ENCODE assay signal across 18 cellular contexts in genomic region chr2:9715238-9715637, GRCh38.
DNase-seq lines count a peak whose midpoint lies in the region; ATAC-seq and TF ChIP-seq lines count a peak whose summit lies in the region.
"Had no signal": no experiment of that assay in that cellular context is flagged by ENCODE, and none has a peak within 500 bp of the region (broad histone marks: within the 10 kb centered on the region; RNA-seq: fewer than 3 reads in every experiment).

No MANE protein-coding gene starts in this region.

- peaks cover 3% of the 10 kb centered on the region for H3K27me3 Mint-ChIP-seq in endothelial cell (ENCODE audit: unreplicated experiment)
- H3K27me3 Mint-ChIP-seq: CD4-positive, CD25-positive, alpha-beta regulatory T cell had no signal

- H3K36me3 Mint-ChIP-seq in endothelial cell (ENCODE audit: low read depth, unreplicated experiment): no peaks in the 10 kb centered on the region
- H3K36me3 Mint-ChIP-seq: CD4-positive, CD25-positive, alpha-beta regulatory T cell had no signal

- H3K36me3 ChIP-seq in lung (ENCODE audit: control insufficient read depth in 2 of 2, insufficient read depth in 2 of 2, low read length in 2 of 2) (no peaks in the 10 kb centered on the region), upper lobe of right lung (no peaks in the 10 kb centered on the region), esophagus muscularis mucosa (no peaks in the 10 kb centered on the region)

- H3K27me3 ChIP-seq in lung (ENCODE audit: control insufficient read depth, insufficient read depth) (no peaks in the 10 kb centered on the region), upper lobe of right lung (no peaks in the 10 kb centered on the region), esophagus muscularis mucosa (no peaks in the 10 kb centered on the region)

- peak overlapping the region; percentile 28 for H3K27ac Mint-ChIP-seq in endothelial cell (ENCODE audit: unreplicated experiment)
- H3K27ac Mint-ChIP-seq: CD4-positive, CD25-positive, alpha-beta regulatory T cell had no signal

- no peaks in the 10 kb centered on the region for H3K9me3 Mint-ChIP-seq in endothelial cell (ENCODE audit: unreplicated experiment)
- H3K9me3 Mint-ChIP-seq: CD4-positive, CD25-positive, alpha-beta regulatory T cell had no signal

- no peak overlapping the region for H3K4me3 Mint-ChIP-seq in endothelial cell (ENCODE audit: unreplicated experiment)
- H3K4me3 Mint-ChIP-seq: CD4-positive, CD25-positive, alpha-beta regulatory T cell had no signal

- no peaks in the 10 kb centered on the region for H3K9me3 ChIP-seq in lung (ENCODE audit: control insufficient read depth in 2 of 2, insufficient read depth in 1 of 2, low read length in 1 of 2)
- H3K9me3 ChIP-seq in upper lobe of right lung: no peaks in the 10 kb centered on the region
- H3K9me3 ChIP-seq in esophagus muscularis mucosa: no peaks in the 10 kb centered on the region

- intact Hi-C loops in upper lobe of right lung (cut with DNase I): no loop called here
- intact Hi-C loops in lower leg skin (cut with DNase I; ENCODE audit: low total_unique reads): no loop called here
- intact Hi-C loops in esophagus muscularis mucosa (cut with DNase I): no loop called here

- peaks cover 0 to 4% of the 10 kb centered on the region in 2 donors for H3K4me1 ChIP-seq in lung (ENCODE audit: control insufficient read depth in 2 of 2, insufficient read depth in 2 of 2, low read length in 2 of 2)
- no peaks in the 10 kb centered on the region for H3K4me1 ChIP-seq in upper lobe of right lung
- H3K4me1 ChIP-seq in esophagus muscularis mucosa: no peaks in the 10 kb centered on the region

- ATAC-seq in lung (ENCODE audit: insufficient read depth, low FRiP score) (peak; percentile 27), upper lobe of right lung (peak; percentile 79)

- H3K4me3 ChIP-seq in lung: no peak overlapping the region
- H3K4me3 ChIP-seq in upper lobe of right lung: no peak overlapping the region
- H3K4me3 ChIP-seq in lower leg skin (ENCODE audit: low read depth, poor library complexity, severe bottlenecking): no peak overlapping the region
- H3K4me3 ChIP-seq in esophagus muscularis mucosa: no peak overlapping the region
- H3K4me3 ChIP-seq: GM23248 had no signal

- DNase-seq in activated CD4-positive, CD25-positive, alpha-beta regulatory T cell treated with anti-CD3 and anti-CD28 coated beads, Interleukin-2, amount 50 U/mL, for 72 hours: peak; percentile 13
- no peak for DNase-seq in activated CD4-positive, CD25-positive, alpha-beta regulatory T cell (lab: John Stamatoyannopoulos, UW)
- DNase-seq in endothelial cell (ENCODE audit: low spot score) (peak; percentile 21), lung (ENCODE audit: low spot score) (no peak), upper lobe of right lung (no peak), lower leg skin (ENCODE audit: low spot score in 2 of 2) (no peak), NCI-H2171 (lab: John Stamatoyannopoulos, UW) (no peak), esophagus muscularis mucosa (ENCODE audit: extremely low spot score) (no peak)
- DNase-seq: CD4-positive, CD25-positive, alpha-beta regulatory T cell; COR-L47; DMS153; GDM1; GM23248; NCI-H1105; NCI-H2081 treated with DMSO at 0.1 percent for 48 hours; NCI-H748 treated with DMSO at 0.1 percent for 48 hours; Right ventricle myocardium superior had no signal

- H3K4me1 Mint-ChIP-seq in endothelial cell (ENCODE audit: unreplicated experiment): peaks cover 15% of the 10 kb centered on the region

- 61 to 72% methylated on average over 6 of the region's 6 CpGs for WGBS in lung, 2 donors
- 81 to 87% methylated on average over 6 of the region's 6 CpGs for WGBS in lower leg skin, 2 donors
- WGBS in esophagus muscularis mucosa: 85% methylated on average over 6 of the region's 6 CpGs

- TF ChIP-seq EP300 in esophagus muscularis mucosa (IDR thresholded peaks at IDR 0.05): no peak

- H3K27ac ChIP-seq in lung (ENCODE audit: low read depth in 1 of 2, low read length in 1 of 2) (peak overlapping the region in 1 of 2 donors; percentile 84), upper lobe of right lung (peak overlapping the region; percentile 42), esophagus muscularis mucosa (replicated peaks in 1 of 4) (no peak overlapping the region)
- H3K27ac ChIP-seq: 22Rv1, GM23248 had no signal

- TF ChIP-seq POLR2A in lower leg skin (IDR thresholded peaks at IDR 0.05) (no peak), esophagus muscularis mucosa (IDR thresholded peaks at IDR 0.05; ENCODE audit: low read depth) (no peak)

- TF ChIP-seq CTCF in endothelial cell (IDR thresholded peaks at IDR 0.05; ENCODE audit: unreplicated experiment): no peak
- no peak for TF ChIP-seq CTCF in lung (IDR thresholded peaks at IDR 0.05; ENCODE audit: control extremely low read depth, extremely low read depth)
- no peak for TF ChIP-seq CTCF in upper lobe of right lung (IDR thresholded peaks at IDR 0.05)
- TF ChIP-seq CTCF in lower leg skin (IDR thresholded peaks at IDR 0.05): no peak
- no peak for TF ChIP-seq CTCF in esophagus muscularis mucosa (IDR thresholded peaks at IDR 0.05)

Comparison
In these comparisons a context has a peak if more than half of its experiments do, and no peak if none do; other contexts are left out.
1. DNase-seq: peak in activated CD4-positive, CD25-positive, alpha-beta regulatory T cell treated with anti-CD3 and anti-CD28 coated beads, Interleukin-2, amount 50 U/mL, for 72 hours (single experiment) and endothelial cell (single experiment); none in activated CD4-positive, CD25-positive, alpha-beta regulatory T cell (0 of 4), lung (single experiment), upper lobe of right lung (single experiment), lower leg skin (0 of 2), NCI-H2171 (single experiment) and esophagus muscularis mucosa (single experiment).